Comparison of ENCODE assay signal across 17 cellular contexts in the genomic region with DNA sequence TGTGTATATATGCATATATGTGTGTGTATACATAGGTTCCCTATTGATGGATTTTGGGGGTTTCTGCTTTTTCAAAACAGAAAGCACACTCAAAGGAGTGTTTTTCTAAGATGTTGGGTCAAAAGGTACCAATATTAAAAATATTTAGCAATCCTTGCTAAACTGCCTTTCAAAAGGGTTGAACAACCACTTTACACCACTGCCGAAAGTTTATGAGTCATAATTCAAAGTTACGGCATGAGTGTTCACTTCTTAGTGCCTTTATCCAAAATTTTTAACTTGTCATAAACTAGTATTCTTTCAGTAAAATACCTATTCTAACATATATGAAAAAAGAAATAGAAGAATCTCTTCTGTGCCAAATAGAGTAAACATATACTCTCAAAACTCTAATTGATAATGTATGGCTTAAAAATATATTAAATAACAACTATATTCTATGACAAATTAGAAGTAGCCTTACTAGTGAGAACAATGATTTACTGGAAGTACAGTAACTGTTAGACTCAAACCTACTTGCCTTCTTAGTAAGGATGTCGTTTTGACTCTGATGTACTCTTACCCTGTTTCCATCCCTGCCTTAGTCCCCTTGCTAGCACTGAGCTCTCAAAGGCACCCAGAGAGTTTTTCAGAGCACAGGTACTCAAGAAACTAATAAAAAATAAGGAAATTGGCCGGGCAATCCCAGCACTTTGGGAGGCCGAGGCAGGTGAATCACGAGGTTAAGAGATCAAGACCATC.
DNase-seq lines count a peak whose midpoint lies in the region; ATAC-seq and TF ChIP-seq lines count a peak whose summit lies in the region.
"Had no signal": no experiment of that assay in that cellular context is flagged by ENCODE, and none has a peak within 500 bp of the region (broad histone marks: within the 10 kb centered on the region; RNA-seq: fewer than 3 reads in every experiment).

No MANE protein-coding gene starts in this region.

- H3K27me3 ChIP-seq in OCI-LY3 (ENCODE audit: low read depth, low read length): no peaks in the 10 kb centered on the region
- H3K27me3 ChIP-seq: BE2C had no signal

- no peaks in the 10 kb centered on the region for H4K20me1 ChIP-seq in OCI-LY3 (ENCODE audit: insufficient read depth, low read length)

- ATAC-seq in activated T-cell treated with anti-CD3 and anti-CD28 coated beads, Interleukin-2, amount 50 U/mL, for 72 hours (replicated peaks in 1 of 2): peak; percentile 76 to 78
- ATAC-seq in activated T-cell treated with anti-CD3 and anti-CD28 coated beads, Interleukin-2, amount 50 U/mL, for 4 hours: no peak
- ATAC-seq in stimulated activated effector memory CD8-positive, alpha-beta T cell treated with anti-CD3 and anti-CD28 coated beads, Interleukin-12 subunit alpha, Interleukin-12 subunit beta, amount 100 ng/mL, for 72 hours: peak; percentile 77
- ATAC-seq in HG03460 (IDR thresholded peaks at IDR 0.05; ENCODE audit: unreplicated experiment): no peak
- ATAC-seq: A549, HepG2 had no signal

- intact Hi-C loops in activated T-helper 1 cell treated with anti-CD3 and anti-CD28 coated beads, Interleukin-12 subunit alpha, Interleukin-12 subunit beta, Interleukin-2, Interleukin-4 antibody, amounts not matched to agents 30 ng/mL and 10 ng/mL and 1 ng/mL, durations not matched to agents 14 hours and 24 hours and 36 hours (cut with micrococcal nuclease): no loop called here

- H3K4me1 ChIP-seq in OCI-LY3 (ENCODE audit: low read length): peaks cover 16% of the 10 kb centered on the region
- H3K4me1 ChIP-seq: A549 had no signal

- H3K4me1 Mint-ChIP-seq in activated T-cell treated with anti-CD3 and anti-CD28 coated beads, Interleukin-2, amount 50 U/mL, for 72 hours (ENCODE audit: low read depth): peaks cover 38% of the 10 kb centered on the region
- peaks cover 4% of the 10 kb centered on the region for H3K4me1 Mint-ChIP-seq in activated T-cell treated with anti-CD3 and anti-CD28 coated beads, Interleukin-2, amount 50 U/mL, for 4 hours (ENCODE audit: low read depth)
- peaks cover 42% of the 10 kb centered on the region for H3K4me1 Mint-ChIP-seq in activated T-helper 1 cell treated with anti-CD3 and anti-CD28 coated beads, Interleukin-12 subunit alpha, Interleukin-12 subunit beta, Interleukin-2, Interleukin-4 antibody, amounts not matched to agents 30 ng/mL and 10 ng/mL and 1 ng/mL, durations not matched to agents 14 hours and 24 hours and 36 hours (ENCODE audit: low read depth)
- H3K4me1 Mint-ChIP-seq in stimulated activated effector memory CD8-positive, alpha-beta T cell treated with anti-CD3 and anti-CD28 coated beads, Interleukin-12 subunit alpha, Interleukin-12 subunit beta, amount 100 ng/mL, for 72 hours: no peaks in the 10 kb centered on the region

- no peaks in the 10 kb centered on the region for H3K9me3 Mint-ChIP-seq in activated T-cell treated with anti-CD3 and anti-CD28 coated beads, Interleukin-2, amount 50 U/mL, for 72 hours
- no peaks in the 10 kb centered on the region for H3K9me3 Mint-ChIP-seq in activated T-cell treated with anti-CD3 and anti-CD28 coated beads, Interleukin-2, amount 50 U/mL, for 4 hours
- peaks cover 4% of the 10 kb centered on the region for H3K9me3 Mint-ChIP-seq in activated T-helper 1 cell treated with anti-CD3 and anti-CD28 coated beads, Interleukin-12 subunit alpha, Interleukin-12 subunit beta, Interleukin-2, Interleukin-4 antibody, amounts not matched to agents 30 ng/mL and 10 ng/mL and 1 ng/mL, durations not matched to agents 14 hours and 24 hours and 36 hours
- H3K9me3 Mint-ChIP-seq in stimulated activated effector memory CD8-positive, alpha-beta T cell treated with anti-CD3 and anti-CD28 coated beads, Interleukin-12 subunit alpha, Interleukin-12 subunit beta, amount 100 ng/mL, for 72 hours: no peaks in the 10 kb centered on the region
- H3K9me3 Mint-ChIP-seq: CD4-positive, alpha-beta memory T cell had no signal

- DNase-seq in activated T-cell treated with anti-CD3 and anti-CD28 coated beads, Interleukin-2, amount 50 U/mL, for 72 hours: no peak
- DNase-seq in activated T-cell treated with anti-CD3 and anti-CD28 coated beads, Interleukin-2, amount 50 U/mL, for 4 hours: no peak
- DNase-seq in activated T-helper 1 cell treated with anti-CD3 and anti-CD28 coated beads, Interleukin-12 subunit alpha, Interleukin-12 subunit beta, Interleukin-2, Interleukin-4 antibody, amounts not matched to agents 30 ng/mL and 10 ng/mL and 1 ng/mL, durations not matched to agents 14 hours and 24 hours and 36 hours (ENCODE audit: low spot score): no peak
- no peak for DNase-seq in stimulated activated effector memory CD8-positive, alpha-beta T cell treated with anti-CD3 and anti-CD28 coated beads, Interleukin-12 subunit alpha, Interleukin-12 subunit beta, amount 100 ng/mL, for 72 hours (ENCODE audit: low spot score in 2 of 2)
- no peak for DNase-seq in activated CD8-positive, alpha-beta memory T cell treated with anti-CD3 and anti-CD28 coated beads for 24 hours
- DNase-seq: BE2C; CD4-positive, alpha-beta memory T cell; COR-L47; DMS153; DMS79 treated with DMSO at 0.1 percent for 48 hours; EL had no signal

- H3K79me2 ChIP-seq in OCI-LY3 (ENCODE audit: low read length): no peaks in the 10 kb centered on the region

- peak overlapping the region in 1 of 2 donors; percentile 55 for H3K4me3 Mint-ChIP-seq in activated T-cell treated with anti-CD3 and anti-CD28 coated beads, Interleukin-2, amount 50 U/mL, for 72 hours
- no peak overlapping the region for H3K4me3 Mint-ChIP-seq in activated T-cell treated with anti-CD3 and anti-CD28 coated beads, Interleukin-2, amount 50 U/mL, for 4 hours
- H3K4me3 Mint-ChIP-seq in activated T-helper 1 cell treated with anti-CD3 and anti-CD28 coated beads, Interleukin-12 subunit alpha, Interleukin-12 subunit beta, Interleukin-2, Interleukin-4 antibody, amounts not matched to agents 30 ng/mL and 10 ng/mL and 1 ng/mL, durations not matched to agents 14 hours and 24 hours and 36 hours: no peak overlapping the region
- H3K4me3 Mint-ChIP-seq in stimulated activated effector memory CD8-positive, alpha-beta T cell treated with anti-CD3 and anti-CD28 coated beads, Interleukin-12 subunit alpha, Interleukin-12 subunit beta, amount 100 ng/mL, for 72 hours: no peak overlapping the region

- H3K27ac ChIP-seq in OCI-LY3 (ENCODE audit: low read length): peak overlapping the region; percentile 19; the same call in 1 of the 2 replicates
- H3K27ac ChIP-seq: A549, C4-2B had no signal

- H3K27ac Mint-ChIP-seq in activated T-cell treated with anti-CD3 and anti-CD28 coated beads, Interleukin-2, amount 50 U/mL, for 72 hours: peak overlapping the region; percentile 68
- H3K27ac Mint-ChIP-seq in activated T-helper 1 cell treated with anti-CD3 and anti-CD28 coated beads, Interleukin-12 subunit alpha, Interleukin-12 subunit beta, Interleukin-2, Interleukin-4 antibody, amounts not matched to agents 30 ng/mL and 10 ng/mL and 1 ng/mL, durations not matched to agents 14 hours and 24 hours and 36 hours: peak overlapping the region; percentile 52
- H3K27ac Mint-ChIP-seq in stimulated activated effector memory CD8-positive, alpha-beta T cell treated with anti-CD3 and anti-CD28 coated beads, Interleukin-12 subunit alpha, Interleukin-12 subunit beta, amount 100 ng/mL, for 72 hours: no peak overlapping the region
- H3K27ac Mint-ChIP-seq: CD4-positive, alpha-beta memory T cell had no signal

- no peaks in the 10 kb centered on the region for H3K27me3 Mint-ChIP-seq in activated T-cell treated with anti-CD3 and anti-CD28 coated beads, Interleukin-2, amount 50 U/mL, for 72 hours (ENCODE audit: low read depth)
- no peaks in the 10 kb centered on the region for H3K27me3 Mint-ChIP-seq in activated T-cell treated with anti-CD3 and anti-CD28 coated beads, Interleukin-2, amount 50 U/mL, for 4 hours (ENCODE audit: low read depth)
- H3K27me3 Mint-ChIP-seq in activated T-helper 1 cell treated with anti-CD3 and anti-CD28 coated beads, Interleukin-12 subunit alpha, Interleukin-12 subunit beta, Interleukin-2, Interleukin-4 antibody, amounts not matched to agents 30 ng/mL and 10 ng/mL and 1 ng/mL, durations not matched to agents 14 hours and 24 hours and 36 hours (ENCODE audit: insufficient read depth): no peaks in the 10 kb centered on the region
- H3K27me3 Mint-ChIP-seq: CD4-positive, alpha-beta memory T cell had no signal

- H3K9ac ChIP-seq in OCI-LY3 (ENCODE audit: low read length): no peak overlapping the region

- no peak overlapping the region; the same call in 1 of the 2 replicates for H3K4me2 ChIP-seq in OCI-LY3 (ENCODE audit: low read length)
- H3K4me2 ChIP-seq: A549 had no signal

- no peak for TF ChIP-seq CTCF in OCI-LY3 (IDR thresholded peaks at IDR 0.05; ENCODE audit: low read depth, low read length)

- H3K4me3 ChIP-seq in OCI-LY3 (ENCODE audit: low read length): no peak overlapping the region
- H3K4me3 ChIP-seq: A549, HAP-1 had no signal

- H3K36me3 ChIP-seq in OCI-LY3 (replicated peaks; ENCODE audit: low read depth, low read length): peaks cover 21% of the 10 kb centered on the region
- H3K36me3 ChIP-seq: BE2C, HAP-1 had no signal

- H2AFZ ChIP-seq in OCI-LY3 (ENCODE audit: low read depth, low read length): no peak overlapping the region

- H3K36me3 Mint-ChIP-seq in activated T-cell treated with anti-CD3 and anti-CD28 coated beads, Interleukin-2, amount 50 U/mL, for 72 hours (ENCODE audit: insufficient read depth in 2 of 2): peaks cover 11 to 15% of the 10 kb centered on the region in 2 donors
- peaks cover 43% of the 10 kb centered on the region for H3K36me3 Mint-ChIP-seq in activated T-cell treated with anti-CD3 and anti-CD28 coated beads, Interleukin-2, amount 50 U/mL, for 4 hours (ENCODE audit: insufficient read depth)
- H3K36me3 Mint-ChIP-seq in activated T-helper 1 cell treated with anti-CD3 and anti-CD28 coated beads, Interleukin-12 subunit alpha, Interleukin-12 subunit beta, Interleukin-2, Interleukin-4 antibody, amounts not matched to agents 30 ng/mL and 10 ng/mL and 1 ng/mL, durations not matched to agents 14 hours and 24 hours and 36 hours (ENCODE audit: low read depth): peaks cover 43% of the 10 kb centered on the region
- peaks cover 56% of the 10 kb centered on the region for H3K36me3 Mint-ChIP-seq in stimulated activated effector memory CD8-positive, alpha-beta T cell treated with anti-CD3 and anti-CD28 coated beads, Interleukin-12 subunit alpha, Interleukin-12 subunit beta, amount 100 ng/mL, for 72 hours

- H3K9me3 ChIP-seq in OCI-LY3 (ENCODE audit: insufficient read depth, low read length): no peaks in the 10 kb centered on the region
- H3K9me3 ChIP-seq: A549, BE2C, HAP-1 had no signal

Comparison
In these comparisons a context has a peak if more than half of its experiments do, and no peak if none do; other contexts are left out.
1. ATAC-seq: peak in activated T-cell treated with anti-CD3 and anti-CD28 coated beads, Interleukin-2, amount 50 U/mL, for 72 hours (2 of 2) and stimulated activated effector memory CD8-positive, alpha-beta T cell treated with anti-CD3 and anti-CD28 coated beads, Interleukin-12 subunit alpha, Interleukin-12 subunit beta, amount 100 ng/mL, for 72 hours (single experiment); none in activated T-cell treated with anti-CD3 and anti-CD28 coated beads, Interleukin-2, amount 50 U/mL, for 4 hours (0 of 2) and HG03460 (single experiment).